In genomic region chr6:127515234-127515793, GRCh38 we compare ENCODE assay signal across 8 cellular contexts. TPM values are rescaled to one million over a fixed set of nuclear protein-coding genes. Genes with fewer than 3 reads are reported as not detected.
DNase-seq lines count a peak whose midpoint lies in the region; ATAC-seq and TF ChIP-seq lines count a peak whose summit lies in the region.

No MANE protein-coding gene starts in this region.

- DNase-seq in T-helper 2 cell treated with Interferon-gamma antibody and Interleukin-4, amounts not matched to agents 5 μg/mL and 100 μg/mL, for 36 hours (ENCODE audit: low spot score), result no peak
- DNase-seq in T-helper 2 cell, result no peak
- DNase-seq in central memory CD8-positive, alpha-beta T cell (ENCODE audit: low spot score in 2 of 2), result no peak
- no peak for DNase-seq in left colon
- DNase-seq in stimulated activated naive CD8-positive, alpha-beta T cell treated with anti-CD3 and anti-CD28 coated beads, Interleukin-15, Interleukin-2, amounts not matched to agents 100 U/mL and 50 U/mL, for 24 hours, result no peak

- peak overlapping the region; percentile 94 for H3K4me2 ChIP-seq in OCI-LY1 (ENCODE audit: low read length)

- intact Hi-C loops in left colon (cut with DNase I, micrococcal nuclease), result loop anchor here in 1 of 2 donors (5.0 kb wide), 1 partner anchor 48 kb away; no protein-coding TSS in a partner anchor

- H3K27ac ChIP-seq in OCI-LY1 (ENCODE audit: low read depth, low read length, poor library complexity, severe bottlenecking), result no peak overlapping the region

- no peaks in the 10 kb centered on the region for H3K79me2 ChIP-seq in OCI-LY1 (ENCODE audit: insufficient read depth, low read length)

- peak overlapping the region; percentile 80 for H3K27ac Mint-ChIP-seq in T-helper 2 cell treated with Interferon-gamma antibody and Interleukin-4, amounts not matched to agents 5 μg/mL and 100 μg/mL, for 36 hours
- H3K27ac Mint-ChIP-seq in central memory CD8-positive, alpha-beta T cell (ENCODE audit: low read depth), result peak overlapping the region; percentile 2

- no peaks in the 10 kb centered on the region for H3K36me3 ChIP-seq in OCI-LY1 (ENCODE audit: insufficient read depth, low read length)

- H3K9me2 ChIP-seq in OCI-LY1 (ENCODE audit: low read depth, low read length), result no peaks in the 10 kb centered on the region

- peaks cover 24% of the 10 kb centered on the region for H3K36me3 Mint-ChIP-seq in T-helper 2 cell treated with Interferon-gamma antibody and Interleukin-4, amounts not matched to agents 5 μg/mL and 100 μg/mL, for 36 hours (ENCODE audit: low read depth)
- H3K36me3 Mint-ChIP-seq in central memory CD8-positive, alpha-beta T cell (ENCODE audit: insufficient read depth), result peaks cover 3% of the 10 kb centered on the region

- TF ChIP-seq CTCF in OCI-LY1 (IDR thresholded peaks at IDR 0.05; ENCODE audit: low read length), result peak; percentile 15; the same call in 1 of the 2 replicates

- peaks cover 19% of the 10 kb centered on the region for H3K27me3 Mint-ChIP-seq in T-helper 2 cell treated with Interferon-gamma antibody and Interleukin-4, amounts not matched to agents 5 μg/mL and 100 μg/mL, for 36 hours (ENCODE audit: low read depth)
- peaks cover 21% of the 10 kb centered on the region for H3K27me3 Mint-ChIP-seq in central memory CD8-positive, alpha-beta T cell

- no peaks in the 10 kb centered on the region for H3K9me3 Mint-ChIP-seq in T-helper 2 cell treated with Interferon-gamma antibody and Interleukin-4, amounts not matched to agents 5 μg/mL and 100 μg/mL, for 36 hours
- no peaks in the 10 kb centered on the region for H3K9me3 Mint-ChIP-seq in central memory CD8-positive, alpha-beta T cell

- no peaks in the 10 kb centered on the region for H3F3A ChIP-seq in OCI-LY1 (ENCODE audit: insufficient read depth, low read length)

- no peaks in the 10 kb centered on the region for H4K20me1 ChIP-seq in OCI-LY1 (ENCODE audit: insufficient read depth, low read length)

- ATAC-seq in HG02571 (IDR thresholded peaks at IDR 0.05; ENCODE audit: unreplicated experiment), result peak; percentile 22
- ATAC-seq in central memory CD8-positive, alpha-beta T cell (replicated peaks; ENCODE audit: extremely low read depth, poor library complexity, severe bottlenecking), result peak; percentile 21
- peak; percentile 32 for ATAC-seq in left colon
- ATAC-seq in stimulated activated naive CD8-positive, alpha-beta T cell treated with anti-CD3 and anti-CD28 coated beads, Interleukin-15, Interleukin-2, amounts not matched to agents 100 U/mL and 50 U/mL, for 24 hours, result peak; percentile 2
- no peak for ATAC-seq in HG03439 (IDR thresholded peaks at IDR 0.05; ENCODE audit: unreplicated experiment)

- H3K4me3 Mint-ChIP-seq in T-helper 2 cell treated with Interferon-gamma antibody and Interleukin-4, amounts not matched to agents 5 μg/mL and 100 μg/mL, for 36 hours, result peak overlapping the region; percentile 85
- peak overlapping the region; percentile 85 for H3K4me3 Mint-ChIP-seq in central memory CD8-positive, alpha-beta T cell

- H3K27me3 ChIP-seq in OCI-LY1 (ENCODE audit: insufficient read depth, low read length), result no peaks in the 10 kb centered on the region

- peaks cover 8% of the 10 kb centered on the region for H3K4me1 ChIP-seq in OCI-LY1 (ENCODE audit: insufficient read depth, low read length, severe bottlenecking)

- H3K4me3 ChIP-seq in OCI-LY1 (ENCODE audit: low read depth, low read length, poor library complexity, severe bottlenecking), result peak overlapping the region; percentile 62

- H2AFZ ChIP-seq in OCI-LY1 (ENCODE audit: low read length), result no peak overlapping the region

- H3K9ac ChIP-seq in OCI-LY1 (ENCODE audit: low read length), result no peak overlapping the region

- H3K9me3 ChIP-seq in OCI-LY1 (ENCODE audit: low read length), result no peaks in the 10 kb centered on the region

- H3K4me1 Mint-ChIP-seq in T-helper 2 cell treated with Interferon-gamma antibody and Interleukin-4, amounts not matched to agents 5 μg/mL and 100 μg/mL, for 36 hours (ENCODE audit: low read depth), result peaks cover 41% of the 10 kb centered on the region
- peaks cover 29% of the 10 kb centered on the region for H3K4me1 Mint-ChIP-seq in central memory CD8-positive, alpha-beta T cell

RNA-seq across cellular contexts. Expression of gene KIAA0408, which starts 56.1 kb away (rescaled TPM):
- 1 to 10 TPM; 1.5 to 6.5 TPM for total RNA-seq in left colon
